ENCODE assay signal across 40 cellular contexts in the genomic region with DNA sequence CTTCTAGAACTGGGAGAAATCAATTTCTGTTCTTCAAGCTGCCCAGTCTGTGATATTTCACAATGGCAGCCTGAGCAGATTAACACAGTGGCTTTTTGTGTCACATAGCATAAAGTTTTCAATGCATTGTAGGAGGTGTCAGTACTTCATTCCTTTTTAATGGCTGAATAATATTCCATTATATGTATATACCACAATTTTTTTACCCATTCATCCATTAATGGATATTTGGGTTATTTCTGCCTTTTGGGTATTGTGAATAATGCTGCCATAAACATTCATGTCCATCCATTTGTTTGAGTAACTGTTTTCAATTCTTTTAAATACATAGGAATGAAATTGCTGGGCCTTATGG.
"Had no signal": no experiment of that assay in that cellular context is flagged by ENCODE, and none has a peak within 500 bp of the region (broad histone marks: within the 10 kb centered on the region; RNA-seq: fewer than 3 reads in every experiment).

No MANE protein-coding gene starts in this region.

- DNase-seq: activated effector memory CD4-positive, alpha-beta T cell treated with anti-CD3 and anti-CD28 coated beads, Interleukin-2, amount 50 U/mL, for 16 hours; activated effector memory CD4-positive, alpha-beta T cell treated with Interleukin-2 at 50 U/mL for 16 hours; activated gamma-delta T cell; activated gamma-delta T cell treated with Interleukin-2 at 50 U/mL for 16 hours; activated naive CD4-positive, alpha-beta T cell; activated naive CD4-positive, alpha-beta T cell treated with anti-CD3 and anti-CD28 coated beads for 36 hours; activated naive CD4-positive, alpha-beta T cell treated with anti-CD3 and anti-CD28 coated beads, Interleukin-2, amount 10 ng/mL, durations not matched to agents 7 days and 5 days; activated naive CD4-positive, alpha-beta T cell treated with anti-CD3 and anti-CD28 coated beads, Interleukin-2, amount 50 U/mL, for 16 hours; activated naive CD4-positive, alpha-beta T cell treated with Interleukin-2 at 50 U/mL for 16 hours; activated naive CD8-positive, alpha-beta T cell treated with anti-CD3 and anti-CD28 coated beads for 36 hours; activated naive CD8-positive, alpha-beta T cell treated with anti-CD3 and anti-CD28 coated beads, Interleukin-2, amount 10 ng/mL, durations not matched to agents 7 days and 5 days; activated naive CD8-positive, alpha-beta T cell treated with anti-CD3 and anti-CD28 coated beads, Interleukin-2, amount 50 U/mL, for 24 hours; activated T-cell treated with anti-CD3 and anti-CD28 coated beads, Interleukin-2, amount 50 U/mL, for 1 hour; activated T-cell treated with anti-CD3 and anti-CD28 coated beads, Interleukin-2, amount 50 U/mL, for 24 hours; activated T-cell treated with anti-CD3 and anti-CD28 coated beads, Interleukin-2, amount 50 U/mL, for 4 hours; activated T-cell treated with anti-CD3 and anti-CD28 coated beads, Interleukin-2, amount 50 U/mL, for 48 hours; activated T-cell treated with anti-CD3 and anti-CD28 coated beads, Interleukin-2, amount 50 U/mL, for 72 hours; adrenal gland; amniotic stem cell; amygdala; anterior cingulate cortex; aorta; body of pancreas; brain microvascular endothelial cell; caudate nucleus; central memory CD4-positive, alpha-beta T cell; cerebellar nuclear complex had no signal

- H3K27ac ChIP-seq: adrenal gland, ascending aorta, body of pancreas, brain microvascular endothelial cell, cardiac muscle cell had no signal

- FAIRE-seq: astrocyte, bronchial epithelial cell had no signal

- H3K36me3 ChIP-seq: adrenal gland, ascending aorta, brain microvascular endothelial cell, breast epithelium, cardiac muscle cell had no signal

- H3K9me3 Mint-ChIP-seq: activated naive CD4-positive, alpha-beta T cell treated with anti-CD3 and anti-CD28 coated beads, Interleukin-2, amount 10 ng/mL, durations not matched to agents 7 days and 5 days; activated naive CD4-positive, alpha-beta T cell treated with anti-CD3 and anti-CD28 coated beads, Interleukin-2, amount 50 U/mL, for 24 hours; activated naive CD8-positive, alpha-beta T cell treated with anti-CD3 and anti-CD28 coated beads for 36 hours; activated naive CD8-positive, alpha-beta T cell treated with anti-CD3 and anti-CD28 coated beads, Interleukin-2, amount 10 ng/mL, durations not matched to agents 7 days and 5 days; activated naive CD8-positive, alpha-beta T cell treated with anti-CD3 and anti-CD28 coated beads, Interleukin-2, amount 50 U/mL, for 24 hours; activated T-cell treated with anti-CD3 and anti-CD28 coated beads, Interleukin-2, amount 50 U/mL, for 24 hours; activated T-cell treated with anti-CD3 and anti-CD28 coated beads, Interleukin-2, amount 50 U/mL, for 72 hours; activated T-helper 17 cell treated with anti-CD3 and anti-CD28 coated beads, Interleukin-2, amount 50 U/mL, for 72 hours; activated T-helper 2 cell treated with anti-CD3 and anti-CD28 coated beads, Interferon-gamma antibody, Interleukin-2, Interleukin-4, amounts not matched to agents 10 μg/mL and 5 μg/mL and 100 μg/mL, durations not matched to agents 14 hours and 24 hours and 36 hours; central memory CD8-positive, alpha-beta T cell had no signal

- ATAC-seq: activated naive CD4-positive, alpha-beta T cell treated with anti-CD3 and anti-CD28 coated beads, Interleukin-2, amount 50 U/mL, for 72 hours; activated naive CD8-positive, alpha-beta T cell treated with anti-CD3 and anti-CD28 coated beads, Interleukin-2, amount 50 U/mL, for 24 hours; activated T-cell treated with anti-CD3 and anti-CD28 coated beads, Interleukin-2, amount 50 U/mL, for 4 hours; activated T-cell treated with anti-CD3 and anti-CD28 coated beads, Interleukin-2, amount 50 U/mL, for 72 hours; activated T-helper 17 cell treated with anti-CD3 and anti-CD28 coated beads, Interleukin-2, amount 50 U/mL, for 72 hours; body of pancreas had no signal

- H3K27me3 ChIP-seq: adrenal gland, ascending aorta, body of pancreas, breast epithelium had no signal

- H3K4me1 ChIP-seq: adrenal gland, ascending aorta, breast epithelium had no signal

- H3K9me3 ChIP-seq: adrenal gland, body of pancreas, breast epithelium had no signal

- H3K4me3 Mint-ChIP-seq: activated naive CD4-positive, alpha-beta T cell treated with anti-CD3 and anti-CD28 coated beads for 36 hours; activated naive CD4-positive, alpha-beta T cell treated with anti-CD3 and anti-CD28 coated beads, Interleukin-2, amount 10 ng/mL, durations not matched to agents 7 days and 5 days; activated naive CD4-positive, alpha-beta T cell treated with anti-CD3 and anti-CD28 coated beads, Interleukin-2, amount 50 U/mL, for 24 hours; activated naive CD8-positive, alpha-beta T cell; activated naive CD8-positive, alpha-beta T cell treated with anti-CD3 and anti-CD28 coated beads for 36 hours; activated naive CD8-positive, alpha-beta T cell treated with anti-CD3 and anti-CD28 coated beads, Interleukin-2, amount 10 ng/mL, durations not matched to agents 7 days and 5 days; activated naive CD8-positive, alpha-beta T cell treated with anti-CD3 and anti-CD28 coated beads, Interleukin-2, amount 50 U/mL, for 24 hours; activated T-cell treated with anti-CD3 and anti-CD28 coated beads, Interleukin-2, amount 50 U/mL, for 24 hours; activated T-cell treated with anti-CD3 and anti-CD28 coated beads, Interleukin-2, amount 50 U/mL, for 4 hours; activated T-cell treated with anti-CD3 and anti-CD28 coated beads, Interleukin-2, amount 50 U/mL, for 72 hours; activated T-helper 1 cell treated with anti-CD3 and anti-CD28 coated beads, Interleukin-12 subunit alpha, Interleukin-12 subunit beta, Interleukin-2, Interleukin-4 antibody, amounts not matched to agents 30 ng/mL and 10 ng/mL and 1 ng/mL, durations not matched to agents 14 hours and 24 hours and 36 hours; activated T-helper 17 cell treated with anti-CD3 and anti-CD28 coated beads, Interleukin-2, amount 50 U/mL, for 72 hours; brain; central memory CD8-positive, alpha-beta T cell had no signal

- H3K36me3 Mint-ChIP-seq: activated naive CD4-positive, alpha-beta T cell treated with anti-CD3 and anti-CD28 coated beads, Interleukin-2, amount 10 ng/mL, durations not matched to agents 7 days and 5 days; activated naive CD4-positive, alpha-beta T cell treated with anti-CD3 and anti-CD28 coated beads, Interleukin-2, amount 50 U/mL, for 72 hours; activated naive CD8-positive, alpha-beta T cell; activated naive CD8-positive, alpha-beta T cell treated with anti-CD3 and anti-CD28 coated beads for 36 hours; activated naive CD8-positive, alpha-beta T cell treated with anti-CD3 and anti-CD28 coated beads, Interleukin-2, amount 10 ng/mL, durations not matched to agents 7 days and 5 days; brain had no signal

- H3K4me1 Mint-ChIP-seq: activated naive CD4-positive, alpha-beta T cell treated with anti-CD3 and anti-CD28 coated beads, Interleukin-2, amount 10 ng/mL, durations not matched to agents 7 days and 5 days; activated naive CD4-positive, alpha-beta T cell treated with anti-CD3 and anti-CD28 coated beads, Interleukin-2, amount 50 U/mL, for 24 hours; activated naive CD8-positive, alpha-beta T cell treated with anti-CD3 and anti-CD28 coated beads for 36 hours; activated naive CD8-positive, alpha-beta T cell treated with anti-CD3 and anti-CD28 coated beads, Interleukin-2, amount 10 ng/mL, durations not matched to agents 7 days and 5 days; activated naive CD8-positive, alpha-beta T cell treated with anti-CD3 and anti-CD28 coated beads, Interleukin-2, amount 50 U/mL, for 24 hours; activated T-helper 17 cell treated with anti-CD3 and anti-CD28 coated beads, Interleukin-2, amount 50 U/mL, for 72 hours; brain; central memory CD8-positive, alpha-beta T cell had no signal

- H3K4me3 ChIP-seq: adrenal gland, ascending aorta, body of pancreas, breast epithelium, cardiac muscle cell had no signal

- H3K27ac Mint-ChIP-seq: activated naive CD4-positive, alpha-beta T cell treated with anti-CD3 and anti-CD28 coated beads for 36 hours; activated naive CD4-positive, alpha-beta T cell treated with anti-CD3 and anti-CD28 coated beads, Interleukin-2, amount 10 ng/mL, durations not matched to agents 7 days and 5 days; activated naive CD4-positive, alpha-beta T cell treated with anti-CD3 and anti-CD28 coated beads, Interleukin-2, amount 50 U/mL, for 24 hours; activated naive CD8-positive, alpha-beta T cell; activated naive CD8-positive, alpha-beta T cell treated with anti-CD3 and anti-CD28 coated beads for 36 hours; activated naive CD8-positive, alpha-beta T cell treated with anti-CD3 and anti-CD28 coated beads, Interleukin-2, amount 10 ng/mL, durations not matched to agents 7 days and 5 days; activated naive CD8-positive, alpha-beta T cell treated with anti-CD3 and anti-CD28 coated beads, Interleukin-2, amount 50 U/mL, for 24 hours; activated T-cell treated with anti-CD3 and anti-CD28 coated beads, Interleukin-2, amount 50 U/mL, for 24 hours; activated T-cell treated with anti-CD3 and anti-CD28 coated beads, Interleukin-2, amount 50 U/mL, for 72 hours; activated T-helper 1 cell treated with anti-CD3 and anti-CD28 coated beads, Interleukin-12 subunit alpha, Interleukin-12 subunit beta, Interleukin-2, Interleukin-4 antibody, amounts not matched to agents 30 ng/mL and 10 ng/mL and 1 ng/mL, durations not matched to agents 14 hours and 24 hours and 36 hours; activated T-helper 17 cell treated with anti-CD3 and anti-CD28 coated beads, Interleukin-2, amount 50 U/mL, for 72 hours; activated T-helper 2 cell treated with anti-CD3 and anti-CD28 coated beads, Interferon-gamma antibody, Interleukin-2, Interleukin-4, amounts not matched to agents 10 μg/mL and 5 μg/mL and 100 μg/mL, durations not matched to agents 14 hours and 24 hours and 36 hours; brain had no signal
